2 cellular contexts compared by ENCODE assay signal in genomic region chrX:11099465-11099864, GRCh38.
TF ChIP-seq lines count a peak whose summit lies in the region.

No MANE protein-coding gene starts in this region.

TF ChIP-seq in IMR-90, 13 proteins besides CTCF, POLR2A, EP300 and RAD21:
- TF ChIP-seq USF2 (IDR thresholded peaks at IDR 0.05; ENCODE audit: low read depth, low read length) (no peak), RFX5 (IDR thresholded peaks at IDR 0.05; ENCODE audit: low read depth, low read length) (no peak), SMC3 (IDR thresholded peaks at IDR 0.05; ENCODE audit: low read depth, low read length) (no peak), ELK1 (IDR thresholded peaks at IDR 0.05; ENCODE audit: borderline replicate concordance, low read depth, low read length) (no peak), MAZ (IDR thresholded peaks at IDR 0.05; ENCODE audit: borderline replicate concordance, low read depth, low read length) (no peak), MAFK (IDR thresholded peaks at IDR 0.05; ENCODE audit: low read depth, low read length) (no peak), FOS (IDR thresholded peaks at IDR 0.05; ENCODE audit: low read depth, low read length) (no peak), NFE2L2 (IDR thresholded peaks at IDR 0.05; ENCODE audit: low read depth, low read length) (no peak), CEBPB (IDR thresholded peaks at IDR 0.05; ENCODE audit: low read depth, low read length) (no peak), CHD1 (IDR thresholded peaks at IDR 0.05; ENCODE audit: low read depth, low read length) (no peak), RCOR1 (IDR thresholded peaks at IDR 0.05; ENCODE audit: insufficient replicate concordance, low read length) (no peak), BHLHE40 (IDR thresholded peaks at IDR 0.05; ENCODE audit: low read depth, low read length) (no peak), MXI1 (IDR thresholded peaks at IDR 0.05; ENCODE audit: borderline replicate concordance, low read depth, low read length) (no peak)

TF ChIP-seq in HEK293T, 16 proteins besides CTCF, POLR2A, EP300 and RAD21 (continued from another document):
- TF ChIP-seq PKNOX1 (IDR thresholded peaks at IDR 0.05) (no peak), L3MBTL2 (conservative IDR thresholded peaks at IDR 0.05) (no peak), NFRKB (IDR thresholded peaks at IDR 0.05) (no peak), ZNF384 (IDR thresholded peaks at IDR 0.05) (no peak)
